Comparison of ENCODE assay signal across 8 cellular contexts in the genomic region with DNA sequence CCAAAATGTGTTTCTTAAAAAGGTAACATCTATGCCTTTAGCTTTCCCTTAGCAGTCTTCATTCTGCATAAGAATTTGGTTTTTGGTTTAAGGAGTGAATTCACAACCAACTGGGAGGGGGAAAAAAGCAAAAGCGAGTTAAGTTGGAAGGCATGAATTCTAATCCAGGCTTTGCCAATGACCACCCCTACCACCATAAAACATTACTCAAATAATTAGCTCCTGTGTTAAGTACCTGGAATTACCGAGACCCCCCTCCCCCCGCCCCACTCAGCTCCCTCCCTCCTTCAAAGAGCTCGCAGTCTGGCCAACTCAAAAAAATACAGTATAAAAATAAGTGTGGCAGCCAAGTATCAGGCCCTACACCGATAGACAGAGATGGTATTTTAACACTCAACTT. TPM values are rescaled to one million over a fixed set of nuclear protein-coding genes. Genes with fewer than 3 reads are reported as not detected.
A peak's percentile ranks its signal among the peaks of the same experiment; 100 is the strongest.
DNase-seq lines count a peak whose midpoint lies in the region; ATAC-seq and TF ChIP-seq lines count a peak whose summit lies in the region.

No MANE protein-coding gene starts in this region.

- H3K9me3 ChIP-seq in BE2C (no peaks in the 10 kb centered on the region), Karpas-422 (ENCODE audit: low read length) (no peaks in the 10 kb centered on the region)

- H3K4me1 ChIP-seq in BE2C, result peaks cover 4% of the 10 kb centered on the region; the same call in 1 of the 2 replicates
- H3K4me1 ChIP-seq in Karpas-422 (ENCODE audit: low read length), result peaks cover 51% of the 10 kb centered on the region

- H3K4me3 Mint-ChIP-seq in naive thymus-derived CD8-positive, alpha-beta T cell, result peak overlapping the region; percentile 94 to 100 (median 98)

- no peak for TF ChIP-seq CTCF in BE2C (IDR thresholded peaks at IDR 0.05; ENCODE audit: low read depth, low read length)

- H3K27me3 ChIP-seq in BE2C, result no peaks in the 10 kb centered on the region
- H3K27me3 ChIP-seq in Karpas-422 (ENCODE audit: low read length), result no peaks in the 10 kb centered on the region

- peaks cover 12% of the 10 kb centered on the region; the same call in 1 of the 2 replicates for H4K20me1 ChIP-seq in Karpas-422 (ENCODE audit: insufficient read depth, low read depth, low read length)

- POLR2A ChIA-PET in naive thymus-derived CD8-positive, alpha-beta T cell (lab: Charles Lee), result interaction anchor here (0.9 to 5.1 kb wide), 8 partner anchors 206 to 579 kb away, joined by 3 to 22 read pairs (median 6); partner anchors contain the start of genes CCDC112, COMMD10, PGGT1B and TMED7

- peaks cover 86% of the 10 kb centered on the region for H3K79me2 ChIP-seq in Karpas-422 (ENCODE audit: low read length)

- no peak for ATAC-seq in naive thymus-derived CD8-positive, alpha-beta T cell
- ATAC-seq in GM21381 (IDR thresholded peaks at IDR 0.05; ENCODE audit: unreplicated experiment), result no peak

- H3K27ac ChIP-seq in Karpas-422 (ENCODE audit: low read length), result peak overlapping the region; percentile 83
- peak overlapping the region; percentile 83 for H3K27ac ChIP-seq in cingulate gyrus (ENCODE audit: low read depth, low read length)

- peaks cover 20 to 74% (median 54%) of the 10 kb centered on the region in 4 donors for H3K4me1 Mint-ChIP-seq in naive thymus-derived CD8-positive, alpha-beta T cell

- peak overlapping the region; percentile 86 for H3K4me3 ChIP-seq in BE2C (ENCODE audit: low read depth, low read length)
- peak overlapping the region; percentile 72 for H3K4me3 ChIP-seq in Karpas-422 (ENCODE audit: low read length)

- H3K27ac Mint-ChIP-seq in naive thymus-derived CD8-positive, alpha-beta T cell, result peak overlapping the region; percentile 98 to 100 (median 100)

- H3K36me3 ChIP-seq in BE2C (peaks cover 13% of the 10 kb centered on the region), Karpas-422 (ENCODE audit: insufficient read depth, low read length) (peaks cover 32% of the 10 kb centered on the region)

- H3K36me3 Mint-ChIP-seq in naive thymus-derived CD8-positive, alpha-beta T cell, result peaks cover 3 to 28% (median 4%) of the 10 kb centered on the region in 3 donors

- peak overlapping the region; percentile 74 for H3K9ac ChIP-seq in Karpas-422 (ENCODE audit: low read length)

- no peaks in the 10 kb centered on the region for H3K27me3 Mint-ChIP-seq in naive thymus-derived CD8-positive, alpha-beta T cell

- no peaks in the 10 kb centered on the region for H3K9me3 Mint-ChIP-seq in naive thymus-derived CD8-positive, alpha-beta T cell

- H2AFZ ChIP-seq in Karpas-422 (ENCODE audit: low read length), result no peak overlapping the region

- H3K9me2 ChIP-seq in Karpas-422 (replicated peaks; ENCODE audit: insufficient read depth, low read length), result no peaks in the 10 kb centered on the region

- peak overlapping the region; percentile 83 for H3K4me2 ChIP-seq in Karpas-422 (ENCODE audit: low read depth, low read length, poor library complexity, severe bottlenecking)

- DNase-seq in BE2C (no peak), Karpas-422 (no peak), NK-92 (lab: John Stamatoyannopoulos, UW; ENCODE audit: unreplicated experiment) (no peak)
- DNase-seq in naive thymus-derived CD8-positive, alpha-beta T cell, result no peak
- DNase-seq in NK-92 treated with Interleukin-12 subunit alpha and Interleukin-12 subunit beta, amount 100 ng/mL, for 24 hours (lab: John Stamatoyannopoulos, UW), result no peak
- DNase-seq in stimulated activated CD8-positive, alpha-beta memory T cell treated with anti-CD3 and anti-CD28 coated beads, Interleukin-4, amount 100 ng/mL, for 48 hours, result no peak

RNA-seq across cellular contexts. Expression of gene ATG12, which starts 0.5 kb away (rescaled TPM):
- 34.5 TPM for polyA plus RNA-seq in BE2C (2012; ENCODE audit: insufficient read depth, insufficient read length, low read depth)
- 34.2 and 59.3 TPM in 2 replicates for total RNA-seq in Karpas-422 (2014; rRNA removed; shearing (Covaris generic); ENCODE audit: low replicate concordance)
- 10 to 100 TPM; 71.6 to 80.0 TPM for total RNA-seq in naive thymus-derived CD8-positive, alpha-beta T cell
- polyA plus RNA-seq in naive thymus-derived CD8-positive, alpha-beta T cell, result 100 to 1,000 TPM in 2 of 3 donors, 10 to 100 TPM in 1; 90.6 to 126 (median 123) TPM

RNA-seq across cellular contexts. Expression of gene AP3S1, which starts 0.9 kb away (rescaled TPM):
- 15.4 TPM for polyA plus RNA-seq in BE2C (2012; ENCODE audit: insufficient read depth, insufficient read length, low read depth)
- total RNA-seq in Karpas-422 (2014; rRNA removed; shearing (Covaris generic); ENCODE audit: low replicate concordance), result 137 and 188 TPM in 2 replicates
- total RNA-seq in naive thymus-derived CD8-positive, alpha-beta T cell, result 10 to 100 TPM; 37.8 to 43.1 TPM
- 10 to 100 TPM; 52.1 to 63.4 (median 55.7) TPM for polyA plus RNA-seq in naive thymus-derived CD8-positive, alpha-beta T cell

RNA-seq across cellular contexts. Expression of gene CDO1, which starts 24.4 kb away (rescaled TPM):
- polyA plus RNA-seq in BE2C (2012; ENCODE audit: insufficient read depth, insufficient read length, low read depth), result not detected
- not detected in 2 replicates for total RNA-seq in Karpas-422 (2014; rRNA removed; shearing (Covaris generic); ENCODE audit: low replicate concordance)
- not detected for total RNA-seq in naive thymus-derived CD8-positive, alpha-beta T cell
- not detected for polyA plus RNA-seq in naive thymus-derived CD8-positive, alpha-beta T cell
